ENCODE assay signal across 8 cellular contexts in the genomic region with DNA sequence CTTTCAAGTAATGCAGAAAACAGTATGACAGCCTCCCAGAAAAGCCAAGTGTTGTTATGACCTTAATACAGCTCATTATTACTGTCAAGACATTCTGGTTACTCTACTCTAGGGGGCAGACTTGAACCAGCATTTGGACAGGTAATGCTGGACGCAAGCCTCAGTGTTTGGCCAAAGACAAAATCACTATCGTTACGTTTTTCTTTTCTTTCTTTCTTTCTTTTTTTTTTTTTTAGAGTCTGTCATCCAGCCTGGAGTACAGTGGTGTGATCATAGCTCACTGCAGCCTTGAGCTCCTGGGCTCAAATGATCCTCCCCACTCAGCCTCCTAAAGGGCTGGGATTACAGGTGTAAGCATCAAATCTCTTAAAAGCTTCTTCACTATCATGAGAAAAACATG. TPM values are rescaled to one million over a fixed set of nuclear protein-coding genes. Genes with fewer than 3 reads are reported as not detected.
DNase-seq lines count a peak whose midpoint lies in the region; ATAC-seq, FAIRE-seq and TF ChIP-seq lines count a peak whose summit lies in the region.

No MANE protein-coding gene starts in this region.

- H3K4me3 ChIP-seq in mammary epithelial cell (replicated peaks in 1 of 3; ENCODE audit: insufficient read depth in 1 of 3, low read depth in 2 of 3, low read length in 3 of 3), result no peak overlapping the region
- H3K4me3 ChIP-seq in kidney (ENCODE audit: low read length in 2 of 2), result no peak overlapping the region
- no peak overlapping the region for H3K4me3 ChIP-seq in thoracic aorta

- WGBS in mammary epithelial cell (ENCODE audit: low coverage, missing lambda C conversion rate), result 0% methylated on average over 1 of the region's 3 CpGs

- H3K27me3 Mint-ChIP-seq in activated CD4-positive, alpha-beta T cell treated with anti-CD3 and anti-CD28 coated beads, Interleukin-2, amount 10 ng/mL, durations not matched to agents 7 days and 5 days, result no peaks in the 10 kb centered on the region

- ATAC-seq in GM21423 (IDR thresholded peaks at IDR 0.05; ENCODE audit: unreplicated experiment) (peak; percentile 89), HG03558 (IDR thresholded peaks at IDR 0.05; ENCODE audit: extremely low read depth, unreplicated experiment) (peak; percentile 92), thoracic aorta (ENCODE audit: insufficient number of reproducible peaks, low FRiP score, low read depth) (peak; percentile 81)

- no peaks in the 10 kb centered on the region for H3K27me3 ChIP-seq in mammary epithelial cell (ENCODE audit: insufficient read depth, low read length)
- no peaks in the 10 kb centered on the region for H3K27me3 ChIP-seq in thoracic aorta (replicated peaks; ENCODE audit: insufficient read depth)

- peaks cover 10% of the 10 kb centered on the region for H3K4me1 Mint-ChIP-seq in activated CD4-positive, alpha-beta T cell treated with anti-CD3 and anti-CD28 coated beads, Interleukin-2, amount 10 ng/mL, durations not matched to agents 7 days and 5 days

- no peak overlapping the region for H2AFZ ChIP-seq in mammary epithelial cell (ENCODE audit: low read depth, low read length)

- peaks cover 3% of the 10 kb centered on the region for H3K9me3 ChIP-seq in mammary epithelial cell (replicated peaks; ENCODE audit: insufficient read depth, low read length)
- peaks cover 0 to 3% of the 10 kb centered on the region in 2 donors for H3K9me3 ChIP-seq in kidney (ENCODE audit: control insufficient read depth in 1 of 2, low read length in 2 of 2)
- no peaks in the 10 kb centered on the region for H3K9me3 ChIP-seq in thoracic aorta

- BruUV-seq in mammary epithelial cell (replicated peaks; lab: Mats Ljungman, UMichigan), result no TSS peak

- intact Hi-C loops in mammary epithelial cell (cut with micrococcal nuclease) (loop anchor here (1.0 to 5.0 kb wide), 6 partner anchors 29 to 334 kb away; a partner anchor contains a TSS), kidney (cut with DNase I) (loop anchor here (10.0 kb wide), 1 partner anchor 122 kb away; no protein-coding TSS in a partner anchor)

- dilution Hi-C loops in mammary epithelial cell (cut with HindIII; ENCODE audit: low sequenced_read_pairs), result no loop called here

- FAIRE-seq in kidney (lab: Jason Lieb, UNC), result peak; percentile 77

- peak; percentile 69 to 82 for TF ChIP-seq CTCF in mammary epithelial cell (conservative IDR thresholded peaks at IDR 0.05 in 1 of 2, IDR thresholded peaks at IDR 0.05 in 1 of 2; ENCODE audit: extremely low read depth in 1 of 2, insufficient read depth in 1 of 2, low read depth in 1 of 2, low read length in 2 of 2)
- TF ChIP-seq CTCF in kidney (IDR thresholded peaks at IDR 0.05; ENCODE audit: borderline replicate concordance, extremely low read depth, insufficient read depth), result peak; percentile 65
- peak; percentile 63 for TF ChIP-seq CTCF in thoracic aorta (IDR thresholded peaks at IDR 0.05)

- H3K36me3 ChIP-seq in mammary epithelial cell (ENCODE audit: insufficient read depth, low read length) (no peaks in the 10 kb centered on the region), kidney (ENCODE audit: control insufficient read depth in 1 of 2, insufficient read depth in 2 of 2, low read length in 2 of 2) (no peaks in the 10 kb centered on the region), thoracic aorta (no peaks in the 10 kb centered on the region)

- POLR2A ChIA-PET in activated CD4-positive, alpha-beta T cell treated with anti-CD3 and anti-CD28 coated beads, Interleukin-2, amount 10 ng/mL, durations not matched to agents 7 days and 5 days (lab: Charles Lee), result no interaction called here

- peak; percentile 44 for DNase-seq in activated CD4-positive, alpha-beta T cell treated with anti-CD3 and anti-CD28 coated beads, Interleukin-2, amount 10 ng/mL, durations not matched to agents 7 days and 5 days
- no peak for DNase-seq in activated CD4-positive, alpha-beta T cell treated with anti-CD3 and anti-CD28 coated beads for 1 hour
- DNase-seq in NCI-H748 (lab: John Stamatoyannopoulos, UW; ENCODE audit: unreplicated experiment) (peak; percentile 61), mammary epithelial cell (peak; percentile 62), kidney (no peak), thoracic aorta (ENCODE audit: low spot score) (no peak)

- H3K27ac Mint-ChIP-seq in activated CD4-positive, alpha-beta T cell treated with anti-CD3 and anti-CD28 coated beads, Interleukin-2, amount 10 ng/mL, durations not matched to agents 7 days and 5 days, result no peak overlapping the region

- in situ Hi-C loops in mammary epithelial cell (cut with MboI; ENCODE audit: low sequenced_read_pairs in 2 of 2), result loop anchor here (5.0 kb wide), 1 partner anchor 129 kb away; no protein-coding TSS in a partner anchor

- CTCF ChIA-PET in activated CD4-positive, alpha-beta T cell treated with anti-CD3 and anti-CD28 coated beads, Interleukin-2, amount 10 ng/mL, durations not matched to agents 7 days and 5 days (lab: Charles Lee), result interaction anchor here (0.5 to 1.4 kb wide), 12 partner anchors 11 to 631 kb away, joined by 3 to 5 read pairs (median 3); a partner anchor contains a TSS
- CTCF ChIA-PET in mammary epithelial cell (lab: Charles Lee; ENCODE audit: low non-redundant PET), result interaction anchor here (0.5 to 1.7 kb wide), 24 partner anchors 38 to 1222 kb away, joined by 3 to 60 read pairs (median 6); a partner anchor contains a TSS

- no peaks in the 10 kb centered on the region for H3K79me2 ChIP-seq in mammary epithelial cell (ENCODE audit: insufficient read depth, low read length)

- H3K36me3 Mint-ChIP-seq in activated CD4-positive, alpha-beta T cell treated with anti-CD3 and anti-CD28 coated beads, Interleukin-2, amount 10 ng/mL, durations not matched to agents 7 days and 5 days (ENCODE audit: low read depth), result no peaks in the 10 kb centered on the region

- H3K27ac ChIP-seq in mammary epithelial cell (ENCODE audit: insufficient read depth, low read depth, low read length), result no peak overlapping the region
- no peak overlapping the region for H3K27ac ChIP-seq in kidney (ENCODE audit: low read depth in 2 of 2, low read length in 2 of 2)
- no peak overlapping the region for H3K27ac ChIP-seq in thoracic aorta

- no peaks in the 10 kb centered on the region for H4K20me1 ChIP-seq in mammary epithelial cell (ENCODE audit: insufficient read depth, low read length)

- H3K4me2 ChIP-seq in mammary epithelial cell (ENCODE audit: insufficient read depth, low read depth, low read length), result peak overlapping the region; percentile 38

- H3K9ac ChIP-seq in mammary epithelial cell (ENCODE audit: insufficient read depth, low read length) (no peak overlapping the region), kidney (ENCODE audit: low read length in 2 of 2) (no peak overlapping the region)

- H3K4me1 ChIP-seq in mammary epithelial cell (ENCODE audit: insufficient read depth, low read length) (no peaks in the 10 kb centered on the region), kidney (ENCODE audit: control insufficient read depth in 1 of 2, insufficient read depth in 1 of 2, low read depth in 1 of 2, low read length in 2 of 2) (peaks cover 0 to 2% of the 10 kb centered on the region in 2 donors), thoracic aorta (ENCODE audit: control insufficient read depth in 1 of 2, low read depth in 2 of 2) (peaks cover 0 to 4% of the 10 kb centered on the region in 2 donors)

- no peak overlapping the region for H3K4me3 Mint-ChIP-seq in activated CD4-positive, alpha-beta T cell treated with anti-CD3 and anti-CD28 coated beads, Interleukin-2, amount 10 ng/mL, durations not matched to agents 7 days and 5 days

- H3K9me3 Mint-ChIP-seq in activated CD4-positive, alpha-beta T cell treated with anti-CD3 and anti-CD28 coated beads, Interleukin-2, amount 10 ng/mL, durations not matched to agents 7 days and 5 days, result peaks cover 6% of the 10 kb centered on the region

RNA-seq across cellular contexts. Expression of a gene that starts 29.4 kb away (rescaled TPM):
- total RNA-seq in activated CD4-positive, alpha-beta T cell treated with anti-CD3 and anti-CD28 coated beads, Interleukin-2, amount 10 ng/mL, durations not matched to agents 7 days and 5 days, result under 1 TPM; 0.15 to 0.17 TPM
- total RNA-seq in mammary epithelial cell, result 10 to 100 TPM; 22.4 to 39.2 TPM
- 21.3 TPM for polyA plus RNA-seq in mammary epithelial cell
- polyA minus RNA-seq in mammary epithelial cell, result 16.4 TPM
- 3.4 TPM for total RNA-seq in kidney
- polyA plus RNA-seq in kidney (ENCODE audit: insufficient read depth, low read depth, low replicate concordance), result 4.6 TPM
- total RNA-seq in thoracic aorta, result 10 to 100 TPM; 21.1 to 26.5 TPM

Comparison
In these comparisons a context has a peak if more than half of its experiments do, and no peak if none do; other contexts are left out.
1. DNase-seq: peak in activated CD4-positive, alpha-beta T cell treated with anti-CD3 and anti-CD28 coated beads, Interleukin-2, amount 10 ng/mL, durations not matched to agents 7 days and 5 days (single experiment), NCI-H748 (single experiment) and mammary epithelial cell (single experiment); none in activated CD4-positive, alpha-beta T cell treated with anti-CD3 and anti-CD28 coated beads for 1 hour (single experiment), kidney (single experiment) and thoracic aorta (single experiment).
2. Peak in every context shown above with its lines, with median percentiles within 50 percentile points of each other: ATAC-seq and CTCF ChIP-seq.